13 cellular contexts compared by ENCODE assay signal in genomic region chr10:27607591-27607990, GRCh38.
DNase-seq lines count a peak whose midpoint lies in the region; TF ChIP-seq lines count a peak whose summit lies in the region.
"Had no signal": no experiment of that assay in that cellular context is flagged by ENCODE, and none has a peak within 500 bp of the region (broad histone marks: within the 10 kb centered on the region; RNA-seq: fewer than 3 reads in every experiment).

No MANE protein-coding gene starts in this region.

- no peaks in the 10 kb centered on the region for H3K9me3 Mint-ChIP-seq in activated CD4-positive, alpha-beta T cell treated with anti-CD3 and anti-CD28 coated beads, Interleukin-2, amount 10 ng/mL, durations not matched to agents 24 days and 14 days
- H3K9me3 Mint-ChIP-seq in activated CD4-positive, alpha-beta T cell treated with anti-CD3 and anti-CD28 coated beads, Interleukin-2, amount 10 ng/mL, durations not matched to agents 7 days and 5 days: no peaks in the 10 kb centered on the region
- no peaks in the 10 kb centered on the region for H3K9me3 Mint-ChIP-seq in glutamatergic neuron (ENCODE audit: unreplicated experiment)
- H3K9me3 Mint-ChIP-seq: CD8-positive, alpha-beta memory T cell had no signal

- no peak overlapping the region for H3K27ac Mint-ChIP-seq in activated CD4-positive, alpha-beta T cell treated with anti-CD3 and anti-CD28 coated beads, Interleukin-2, amount 10 ng/mL, durations not matched to agents 24 days and 14 days
- no peak overlapping the region for H3K27ac Mint-ChIP-seq in activated CD4-positive, alpha-beta T cell treated with anti-CD3 and anti-CD28 coated beads, Interleukin-2, amount 10 ng/mL, durations not matched to agents 7 days and 5 days
- H3K27ac Mint-ChIP-seq in glutamatergic neuron (ENCODE audit: unreplicated experiment): no peak overlapping the region

- H3K9me3 ChIP-seq in mucosa of rectum (ENCODE audit: control insufficient read depth in 2 of 2, low read length in 2 of 2): no peaks in the 10 kb centered on the region
- H3K9me3 ChIP-seq: Caco-2 had no signal

- CTCF ChIA-PET in activated CD4-positive, alpha-beta T cell treated with anti-CD3 and anti-CD28 coated beads, Interleukin-2, amount 10 ng/mL, durations not matched to agents 7 days and 5 days (lab: Charles Lee): no interaction called here

- peaks cover 4 to 15% of the 10 kb centered on the region in 2 donors for H3K4me1 ChIP-seq in mucosa of rectum (ENCODE audit: control insufficient read depth in 2 of 2, insufficient read depth in 2 of 2, low read length in 2 of 2)
- H3K4me1 ChIP-seq: Caco-2 had no signal

- POLR2A ChIA-PET in activated CD4-positive, alpha-beta T cell treated with anti-CD3 and anti-CD28 coated beads, Interleukin-2, amount 10 ng/mL, durations not matched to agents 7 days and 5 days (lab: Charles Lee): no interaction called here

- TF ChIP-seq CTCF in epithelial cell of esophagus (IDR thresholded peaks at IDR 0.05; ENCODE audit: insufficient read depth, low read depth, low read length, missing control alignments) (no peak), glutamatergic neuron (IDR thresholded peaks at IDR 0.05; ENCODE audit: partially characterized antibody, unreplicated experiment) (no peak)

- no peaks in the 10 kb centered on the region for H3K27me3 ChIP-seq in mucosa of rectum (ENCODE audit: control insufficient read depth in 2 of 2, insufficient read depth in 2 of 2, low read length in 2 of 2)

- H3K4me1 Mint-ChIP-seq in activated CD4-positive, alpha-beta T cell treated with anti-CD3 and anti-CD28 coated beads, Interleukin-2, amount 10 ng/mL, durations not matched to agents 24 days and 14 days: no peaks in the 10 kb centered on the region
- H3K4me1 Mint-ChIP-seq in activated CD4-positive, alpha-beta T cell treated with anti-CD3 and anti-CD28 coated beads, Interleukin-2, amount 10 ng/mL, durations not matched to agents 7 days and 5 days: peaks cover 4% of the 10 kb centered on the region
- H3K4me1 Mint-ChIP-seq in glutamatergic neuron (ENCODE audit: low read depth, unreplicated experiment): no peaks in the 10 kb centered on the region

- peaks cover 6% of the 10 kb centered on the region for H3K27me3 Mint-ChIP-seq in activated CD4-positive, alpha-beta T cell treated with anti-CD3 and anti-CD28 coated beads, Interleukin-2, amount 10 ng/mL, durations not matched to agents 24 days and 14 days
- peaks cover 3% of the 10 kb centered on the region for H3K27me3 Mint-ChIP-seq in activated CD4-positive, alpha-beta T cell treated with anti-CD3 and anti-CD28 coated beads, Interleukin-2, amount 10 ng/mL, durations not matched to agents 7 days and 5 days
- H3K27me3 Mint-ChIP-seq in glutamatergic neuron (ENCODE audit: unreplicated experiment): peaks cover 3% of the 10 kb centered on the region

- H3K4me3 ChIP-seq in epithelial cell of esophagus (ENCODE audit: low read length): no peak overlapping the region
- H3K4me3 ChIP-seq in mucosa of rectum (ENCODE audit: low read length in 2 of 2): peak overlapping the region in 1 of 2 donors; percentile 15
- H3K4me3 ChIP-seq: GM23248 had no signal

- peak; percentile 14 for DNase-seq in activated CD4-positive, alpha-beta T cell treated with anti-CD3 and anti-CD28 coated beads, Interleukin-2, amount 10 ng/mL, durations not matched to agents 24 days and 14 days
- no peak for DNase-seq in activated CD4-positive, alpha-beta T cell treated with anti-CD3 and anti-CD28 coated beads, Interleukin-2, amount 10 ng/mL, durations not matched to agents 7 days and 5 days
- DNase-seq in epithelial cell of esophagus (ENCODE audit: low read depth) (peak; percentile 53), NCI-H1694 (lab: John Stamatoyannopoulos, UW) (no peak), pons (ENCODE audit: low spot score) (no peak), glutamatergic neuron (no peak), DMS153 treated with DMSO at 0.1 percent for 48 hours (lab: John Stamatoyannopoulos, UW; ENCODE audit: unreplicated experiment) (no peak)
- DNase-seq: Caco-2; CD8-positive, alpha-beta memory T cell; GM23248 had no signal

- peak overlapping the region; percentile 63 to 74 for H3K27ac ChIP-seq in mucosa of rectum (ENCODE audit: low read depth in 2 of 2, low read length in 2 of 2)
- H3K27ac ChIP-seq: 22Rv1, GM23248, HL-60 had no signal

- H3K4me3 Mint-ChIP-seq in activated CD4-positive, alpha-beta T cell treated with anti-CD3 and anti-CD28 coated beads, Interleukin-2, amount 10 ng/mL, durations not matched to agents 24 days and 14 days: no peak overlapping the region
- no peak overlapping the region for H3K4me3 Mint-ChIP-seq in activated CD4-positive, alpha-beta T cell treated with anti-CD3 and anti-CD28 coated beads, Interleukin-2, amount 10 ng/mL, durations not matched to agents 7 days and 5 days
- H3K4me3 Mint-ChIP-seq in glutamatergic neuron (ENCODE audit: unreplicated experiment): no peak overlapping the region
- H3K4me3 Mint-ChIP-seq: CD8-positive, alpha-beta memory T cell had no signal

- no peaks in the 10 kb centered on the region for H3K36me3 Mint-ChIP-seq in activated CD4-positive, alpha-beta T cell treated with anti-CD3 and anti-CD28 coated beads, Interleukin-2, amount 10 ng/mL, durations not matched to agents 24 days and 14 days (ENCODE audit: low read depth)
- no peaks in the 10 kb centered on the region for H3K36me3 Mint-ChIP-seq in activated CD4-positive, alpha-beta T cell treated with anti-CD3 and anti-CD28 coated beads, Interleukin-2, amount 10 ng/mL, durations not matched to agents 7 days and 5 days (ENCODE audit: low read depth)
- H3K36me3 Mint-ChIP-seq in glutamatergic neuron (ENCODE audit: unreplicated experiment): no peaks in the 10 kb centered on the region
- H3K36me3 Mint-ChIP-seq: CD8-positive, alpha-beta memory T cell had no signal

- intact Hi-C loops in activated CD4-positive, alpha-beta T cell treated with anti-CD3 and anti-CD28 coated beads, Interleukin-2, amount 10 ng/mL, durations not matched to agents 24 days and 14 days (cut with micrococcal nuclease): no loop called here

- no peak overlapping the region for H3K9ac ChIP-seq in mucosa of rectum (ENCODE audit: low read depth in 1 of 2, low read length in 2 of 2)
- H3K9ac ChIP-seq: GM23248 had no signal

- no peaks in the 10 kb centered on the region for H3K36me3 ChIP-seq in mucosa of rectum (ENCODE audit: control insufficient read depth in 2 of 2, insufficient read depth in 2 of 2, low read length in 2 of 2)

Comparison
In these comparisons a context has a peak if more than half of its experiments do, and no peak if none do; other contexts are left out.
1. DNase-seq: peak in activated CD4-positive, alpha-beta T cell treated with anti-CD3 and anti-CD28 coated beads, Interleukin-2, amount 10 ng/mL, durations not matched to agents 24 days and 14 days (single experiment) and epithelial cell of esophagus (single experiment); none in activated CD4-positive, alpha-beta T cell treated with anti-CD3 and anti-CD28 coated beads, Interleukin-2, amount 10 ng/mL, durations not matched to agents 7 days and 5 days (single experiment), NCI-H1694 (single experiment), pons (single experiment), glutamatergic neuron (single experiment) and DMS153 treated with DMSO at 0.1 percent for 48 hours (single experiment).